15 cellular contexts compared by ENCODE assay signal in genomic region chr12:111730420-111730819, GRCh38.
"Had no signal": no experiment of that assay in that cellular context is flagged by ENCODE, and none has a peak within 500 bp of the region (broad histone marks: within the 10 kb centered on the region; RNA-seq: fewer than 3 reads in every experiment).

No MANE protein-coding gene starts in this region.

- H3K4me1 ChIP-seq: esophagus muscularis mucosa, left ventricle myocardium inferior, stomach, testis had no signal

- H3K9me3 ChIP-seq: esophagus muscularis mucosa, left ventricle myocardium inferior, stomach, testis had no signal

- H3K4me3 ChIP-seq: esophagus muscularis mucosa, left ventricle myocardium inferior, stomach, testis had no signal

- H3K27me3 ChIP-seq: esophagus muscularis mucosa, stomach, testis had no signal

- DNase-seq: activated CD4-positive, alpha-beta T cell treated with anti-CD3 and anti-CD28 coated beads for 1 hour; activated gamma-delta T cell treated with Interleukin-2 at 50 U/mL for 16 hours; cerebellar nuclear complex; effector CD8-positive, alpha-beta T cell; immature natural killer cell; kidney glomerular epithelial cell; left ventricle myocardium inferior; mammary epithelial cell; nephron progenitor cell; occipital lobe; retina; stimulated activated CD4-positive, alpha-beta T cell treated with anti-CD3 and anti-CD28 coated beads, Interleukin-2, amount 100 ng/mL, for 24 hours; stomach; testis had no signal

- H3K27ac ChIP-seq: esophagus muscularis mucosa, left ventricle myocardium inferior, stomach, testis had no signal
